9 cellular contexts compared by ENCODE assay signal in the genomic region with DNA sequence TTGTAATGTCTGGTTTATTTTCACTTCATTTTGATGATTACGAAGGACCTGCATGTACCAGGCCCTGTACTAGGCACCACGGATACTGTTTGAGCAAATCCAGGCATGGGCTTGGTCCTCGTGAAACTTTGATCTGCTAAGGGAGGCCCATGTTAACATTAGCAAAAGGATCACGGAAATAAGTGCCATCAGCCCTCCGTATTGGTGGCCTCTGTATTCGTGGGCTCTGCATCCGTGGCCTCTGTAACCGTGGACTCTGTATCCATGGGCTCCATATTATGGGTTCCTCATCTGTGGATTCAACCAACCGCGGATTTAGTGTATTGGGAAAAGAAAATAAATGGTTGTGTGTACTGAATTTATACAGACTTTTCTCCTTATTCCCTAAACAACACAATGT. TPM values are rescaled to one million over a fixed set of nuclear protein-coding genes. Genes with fewer than 3 reads are reported as not detected.
"Had no signal": no experiment of that assay in that cellular context is flagged by ENCODE, and none has a peak within 500 bp of the region (broad histone marks: within the 10 kb centered on the region; RNA-seq: fewer than 3 reads in every experiment).

No MANE protein-coding gene starts in this region.

- FAIRE-seq: HTR-8/SVneo had no signal

- H3K9me3 Mint-ChIP-seq: HFFc6 had no signal

- H3K4me3 ChIP-seq: GM23338, HAP-1 had no signal

- H3K4me2 ChIP-seq: GM23338 had no signal

- H3K9me3 ChIP-seq: HAP-1 had no signal

- H3K4me3 Mint-ChIP-seq: GM23338, HFFc6 had no signal

- DNase-seq: H7, HFFc6, IMR-90, KBM-7 had no signal

- ATAC-seq: GM23338, HCT116 had no signal

- H3K27ac Mint-ChIP-seq: GM23338, HFFc6 had no signal

- H2AFZ ChIP-seq: GM23338 had no signal

- H3K4me1 ChIP-seq: HAP-1 had no signal

- H3K36me3 ChIP-seq: HAP-1 had no signal

RNA-seq across cellular contexts. Expression of a gene that starts 8.7 kb away (rescaled TPM):
- total RNA-seq: H4, HFFc6 had no signal
